1 cellular context compared by ENCODE assay signal in the genomic region with DNA sequence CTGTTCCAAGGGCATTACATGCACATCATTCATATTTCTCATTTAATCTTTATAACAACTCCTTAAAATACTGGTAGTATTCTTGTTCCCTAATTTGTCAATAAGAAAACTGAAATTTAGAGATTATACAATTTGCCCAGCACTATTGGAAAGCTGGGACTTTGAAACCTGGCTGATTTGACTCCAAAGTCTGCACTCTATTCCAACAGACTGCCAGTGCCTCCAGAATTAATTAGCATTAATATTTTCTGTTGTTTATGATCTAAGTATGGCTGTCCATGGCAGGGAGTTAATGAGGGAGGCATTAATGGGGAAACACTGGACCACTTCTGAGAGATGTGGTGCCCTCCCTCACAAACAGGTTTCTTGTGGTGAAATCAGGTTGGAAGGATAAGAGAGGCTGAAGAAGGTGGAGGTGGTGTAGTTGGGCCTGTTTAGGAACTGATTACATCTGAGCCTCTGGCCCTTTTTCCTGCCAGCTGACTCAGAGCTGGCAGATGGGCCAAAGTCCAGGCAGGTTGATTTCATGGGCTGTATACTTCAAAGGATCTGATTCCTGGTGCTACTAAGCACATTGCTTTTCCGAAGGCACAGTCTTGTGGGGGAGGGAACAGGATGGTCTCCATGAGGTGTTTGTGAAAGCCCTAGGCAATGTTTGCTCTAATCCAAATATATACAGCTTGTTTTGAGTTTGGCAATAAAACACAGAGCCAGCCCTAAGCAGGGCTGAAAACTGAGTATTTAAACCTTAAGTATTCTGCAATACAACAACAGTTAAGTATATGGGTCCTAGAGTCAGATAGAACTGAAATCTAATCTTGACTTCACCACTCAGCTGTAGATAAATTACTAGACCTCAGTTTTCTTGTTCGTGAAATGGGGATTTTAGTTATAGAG.
TF ChIP-seq lines count a peak whose summit lies in the region.

No MANE protein-coding gene starts in this region.

TF ChIP-seq in HepG2, 621 proteins besides CTCF, POLR2A, EP300 and RAD21 (continued from another document and continues in another):
- TF ChIP-seq, protein P1, sequence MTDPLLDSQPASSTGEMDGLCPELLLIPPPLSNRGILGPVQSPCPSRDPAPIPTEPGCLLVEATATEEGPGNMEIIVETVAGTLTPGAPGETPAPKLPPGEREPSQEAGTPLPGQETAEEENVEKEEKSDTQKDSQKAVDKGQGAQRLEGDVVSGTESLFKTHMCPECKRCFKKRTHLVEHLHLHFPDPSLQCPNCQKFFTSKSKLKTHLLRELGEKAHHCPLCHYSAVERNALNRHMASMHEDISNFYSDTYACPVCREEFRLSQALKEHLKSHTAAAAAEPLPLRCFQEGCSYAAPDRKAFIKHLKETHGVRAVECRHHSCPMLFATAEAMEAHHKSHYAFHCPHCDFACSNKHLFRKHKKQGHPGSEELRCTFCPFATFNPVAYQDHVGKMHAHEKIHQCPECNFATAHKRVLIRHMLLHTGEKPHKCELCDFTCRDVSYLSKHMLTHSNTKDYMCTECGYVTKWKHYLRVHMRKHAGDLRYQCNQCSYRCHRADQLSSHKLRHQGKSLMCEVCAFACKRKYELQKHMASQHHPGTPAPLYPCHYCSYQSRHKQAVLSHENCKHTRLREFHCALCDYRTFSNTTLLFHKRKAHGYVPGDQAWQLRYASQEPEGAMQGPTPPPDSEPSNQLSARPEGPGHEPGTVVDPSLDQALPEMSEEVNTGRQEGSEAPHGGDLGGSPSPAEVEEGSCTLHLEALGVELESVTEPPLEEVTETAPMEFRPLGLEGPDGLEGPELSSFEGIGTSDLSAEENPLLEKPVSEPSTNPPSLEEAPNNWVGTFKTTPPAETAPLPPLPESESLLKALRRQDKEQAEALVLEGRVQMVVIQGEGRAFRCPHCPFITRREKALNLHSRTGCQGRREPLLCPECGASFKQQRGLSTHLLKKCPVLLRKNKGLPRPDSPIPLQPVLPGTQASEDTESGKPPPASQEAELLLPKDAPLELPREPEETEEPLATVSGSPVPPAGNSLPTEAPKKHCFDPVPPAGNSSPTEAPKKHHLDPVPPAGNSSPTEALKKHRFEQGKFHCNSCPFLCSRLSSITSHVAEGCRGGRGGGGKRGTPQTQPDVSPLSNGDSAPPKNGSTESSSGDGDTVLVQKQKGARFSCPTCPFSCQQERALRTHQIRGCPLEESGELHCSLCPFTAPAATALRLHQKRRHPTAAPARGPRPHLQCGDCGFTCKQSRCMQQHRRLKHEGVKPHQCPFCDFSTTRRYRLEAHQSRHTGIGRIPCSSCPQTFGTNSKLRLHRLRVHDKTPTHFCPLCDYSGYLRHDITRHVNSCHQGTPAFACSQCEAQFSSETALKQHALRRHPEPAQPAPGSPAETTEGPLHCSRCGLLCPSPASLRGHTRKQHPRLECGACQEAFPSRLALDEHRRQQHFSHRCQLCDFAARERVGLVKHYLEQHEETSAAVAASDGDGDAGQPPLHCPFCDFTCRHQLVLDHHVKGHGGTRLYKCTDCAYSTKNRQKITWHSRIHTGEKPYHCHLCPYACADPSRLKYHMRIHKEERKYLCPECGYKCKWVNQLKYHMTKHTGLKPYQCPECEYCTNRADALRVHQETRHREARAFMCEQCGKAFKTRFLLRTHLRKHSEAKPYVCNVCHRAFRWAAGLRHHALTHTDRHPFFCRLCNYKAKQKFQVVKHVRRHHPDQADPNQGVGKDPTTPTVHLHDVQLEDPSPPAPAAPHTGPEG (CRISPR knock-in tag; IDR thresholded peaks at IDR 0.05): 0 out of 2 replicates have a peak, but pooled peaks have one; percentile 56
- TF ChIP-seq, protein P2, sequence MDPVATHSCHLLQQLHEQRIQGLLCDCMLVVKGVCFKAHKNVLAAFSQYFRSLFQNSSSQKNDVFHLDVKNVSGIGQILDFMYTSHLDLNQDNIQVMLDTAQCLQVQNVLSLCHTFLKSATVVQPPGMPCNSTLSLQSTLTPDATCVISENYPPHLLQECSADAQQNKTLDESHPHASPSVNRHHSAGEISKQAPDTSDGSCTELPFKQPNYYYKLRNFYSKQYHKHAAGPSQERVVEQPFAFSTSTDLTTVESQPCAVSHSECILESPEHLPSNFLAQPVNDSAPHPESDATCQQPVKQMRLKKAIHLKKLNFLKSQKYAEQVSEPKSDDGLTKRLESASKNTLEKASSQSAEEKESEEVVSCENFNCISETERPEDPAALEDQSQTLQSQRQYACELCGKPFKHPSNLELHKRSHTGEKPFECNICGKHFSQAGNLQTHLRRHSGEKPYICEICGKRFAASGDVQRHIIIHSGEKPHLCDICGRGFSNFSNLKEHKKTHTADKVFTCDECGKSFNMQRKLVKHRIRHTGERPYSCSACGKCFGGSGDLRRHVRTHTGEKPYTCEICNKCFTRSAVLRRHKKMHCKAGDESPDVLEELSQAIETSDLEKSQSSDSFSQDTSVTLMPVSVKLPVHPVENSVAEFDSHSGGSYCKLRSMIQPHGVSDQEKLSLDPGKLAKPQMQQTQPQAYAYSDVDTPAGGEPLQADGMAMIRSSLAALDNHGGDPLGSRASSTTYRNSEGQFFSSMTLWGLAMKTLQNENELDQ (CRISPR knock-in tag; IDR thresholded peaks at IDR 0.05; ENCODE audit: borderline replicate concordance): no peak
- TF ChIP-seq GABPA (IDR thresholded peaks at IDR 0.05; ENCODE audit: low read depth, low read length) (no peak), GABPA (CRISPR knock-in tag; IDR thresholded peaks at IDR 0.05; ENCODE audit: low read depth) (peak; percentile 56; the same call in 1 of the 2 replicates), BRD4 (CRISPR knock-in tag; IDR thresholded peaks at IDR 0.05) (no peak), ZNF512B (CRISPR knock-in tag; IDR thresholded peaks at IDR 0.05; ENCODE audit: borderline replicate concordance) (no peak), U2AF2 (IDR thresholded peaks at IDR 0.05; ENCODE audit: low read depth, low read length) (no peak), ZNF431 (CRISPR knock-in tag; IDR thresholded peaks at IDR 0.05; ENCODE audit: borderline replicate concordance, low read depth) (no peak), REST (IDR thresholded peaks at IDR 0.05; ENCODE audit: borderline replicate concordance in 1 of 2, low read depth in 1 of 2, low read length in 2 of 2) (peak in 1 of 2 experiments; percentile 66; a peak in 2 of 4 replicates), ZNF574 (CRISPR knock-in tag; IDR thresholded peaks at IDR 0.05) (peak; percentile 72), GATAD2A (CRISPR knock-in tag; IDR thresholded peaks at IDR 0.05) (peak; percentile 97), E2F1 (CRISPR knock-in tag; IDR thresholded peaks at IDR 0.05) (no peak), ZNF512 (CRISPR knock-in tag; IDR thresholded peaks at IDR 0.05) (no peak), RFXANK (CRISPR knock-in tag; IDR thresholded peaks at IDR 0.05) (0 out of 2 replicates have a peak, but pooled peaks have one; percentile 43), MXI1 (IDR thresholded peaks at IDR 0.05; ENCODE audit: borderline replicate concordance, low read depth, low read length) (peak; percentile 57; the same call in 1 of the 3 replicates), NFRKB (IDR thresholded peaks at IDR 0.05) (no peak), KMT2B (CRISPR knock-in tag; IDR thresholded peaks at IDR 0.05) (peak; percentile 63; the same call in 1 of the 2 replicates)
- TF ChIP-seq, protein P3, sequence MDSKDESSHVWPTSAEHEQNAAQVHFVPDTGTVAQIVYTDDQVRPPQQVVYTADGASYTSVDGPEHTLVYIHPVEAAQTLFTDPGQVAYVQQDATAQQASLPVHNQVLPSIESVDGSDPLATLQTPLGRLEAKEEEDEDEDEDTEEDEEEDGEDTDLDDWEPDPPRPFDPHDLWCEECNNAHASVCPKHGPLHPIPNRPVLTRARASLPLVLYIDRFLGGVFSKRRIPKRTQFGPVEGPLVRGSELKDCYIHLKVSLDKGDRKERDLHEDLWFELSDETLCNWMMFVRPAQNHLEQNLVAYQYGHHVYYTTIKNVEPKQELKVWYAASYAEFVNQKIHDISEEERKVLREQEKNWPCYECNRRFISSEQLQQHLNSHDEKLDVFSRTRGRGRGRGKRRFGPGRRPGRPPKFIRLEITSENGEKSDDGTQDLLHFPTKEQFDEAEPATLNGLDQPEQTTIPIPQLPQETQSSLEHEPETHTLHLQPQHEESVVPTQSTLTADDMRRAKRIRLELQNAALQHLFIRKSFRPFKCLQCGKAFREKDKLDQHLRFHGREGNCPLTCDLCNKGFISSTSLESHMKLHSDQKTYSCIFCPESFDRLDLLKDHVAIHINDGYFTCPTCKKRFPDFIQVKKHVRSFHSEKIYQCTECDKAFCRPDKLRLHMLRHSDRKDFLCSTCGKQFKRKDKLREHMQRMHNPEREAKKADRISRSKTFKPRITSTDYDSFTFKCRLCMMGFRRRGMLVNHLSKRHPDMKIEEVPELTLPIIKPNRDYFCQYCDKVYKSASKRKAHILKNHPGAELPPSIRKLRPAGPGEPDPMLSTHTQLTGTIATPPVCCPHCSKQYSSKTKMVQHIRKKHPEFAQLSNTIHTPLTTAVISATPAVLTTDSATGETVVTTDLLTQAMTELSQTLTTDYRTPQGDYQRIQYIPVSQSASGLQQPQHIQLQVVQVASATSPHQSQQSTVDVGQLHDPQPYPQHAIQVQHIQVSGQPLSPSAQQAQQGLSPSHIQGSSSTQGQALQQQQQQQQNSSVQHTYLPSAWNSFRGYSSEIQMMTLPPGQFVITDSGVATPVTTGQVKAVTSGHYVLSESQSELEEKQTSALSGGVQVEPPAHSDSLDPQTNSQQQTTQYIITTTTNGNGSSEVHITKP (CRISPR knock-in tag; IDR thresholded peaks at IDR 0.05; ENCODE audit: low read depth): peak; percentile 78
